Comparison of ENCODE assay signal across 8 cellular contexts in genomic region chr10:96588060-96588554, GRCh38. TPM values are rescaled to one million over a fixed set of nuclear protein-coding genes. Genes with fewer than 3 reads are reported as not detected.
DNase-seq lines count a peak whose midpoint lies in the region; ATAC-seq and TF ChIP-seq lines count a peak whose summit lies in the region.

No MANE protein-coding gene starts in this region.

- peak overlapping the region; percentile 19 to 94 for H3K9ac ChIP-seq in colonic mucosa (ENCODE audit: low read depth in 2 of 2, low read length in 2 of 2)

- H3K4me3 ChIP-seq in colonic mucosa (peak overlapping the region; percentile 90), ovary (peak overlapping the region; percentile 92)

- no peak for ATAC-seq in GM21529 (IDR thresholded peaks at IDR 0.05; ENCODE audit: unreplicated experiment)

- H3K4me1 ChIP-seq in colonic mucosa (peaks cover 4% of the 10 kb centered on the region), ovary (ENCODE audit: insufficient read depth) (peaks cover 4% of the 10 kb centered on the region)

- H3K27ac ChIP-seq in colonic mucosa (peak overlapping the region; percentile 97), ovary (peak overlapping the region; percentile 97 to 99)

- H3K27me3 ChIP-seq in colonic mucosa: no peaks in the 10 kb centered on the region
- H3K27me3 ChIP-seq in ovary: no peaks in the 10 kb centered on the region

- H3K9me3 ChIP-seq in colonic mucosa (no peaks in the 10 kb centered on the region), ovary (no peaks in the 10 kb centered on the region)

- 3 to 12% (median 4%) methylated on average over 4 of the region's 4 CpGs for WGBS in ovary, 3 donors

- DNase-seq in COLO668 (lab: John Stamatoyannopoulos, UW; ENCODE audit: unreplicated experiment): peak; percentile 9
- DNase-seq in HT-29 (ENCODE audit: low spot score): peak; percentile 45
- DNase-seq in colonic mucosa: no peak
- DNase-seq in ovary: no peak
- no peak for DNase-seq in midbrain (lab: John Stamatoyannopoulos, UW)
- DNase-seq in SKM-1 (lab: John Stamatoyannopoulos, UW; ENCODE audit: unreplicated experiment): no peak
- no peak for DNase-seq in activated naive CD4-positive, alpha-beta T cell treated with anti-CD3 and anti-CD28 coated beads, Interleukin-2, amount 50 U/mL, for 16 hours

- H3K36me3 ChIP-seq in colonic mucosa (no peaks in the 10 kb centered on the region), ovary (no peaks in the 10 kb centered on the region)

- TF ChIP-seq EP300 in ovary (IDR thresholded peaks at IDR 0.05): no peak

- no peak for TF ChIP-seq POLR2A in ovary (IDR thresholded peaks at IDR 0.05)

- no peak for TF ChIP-seq CTCF in colonic mucosa (IDR thresholded peaks at IDR 0.05)
- no peak for TF ChIP-seq CTCF in ovary (IDR thresholded peaks at IDR 0.05)

- intact Hi-C loops in colonic mucosa (cut with DNase I) (no loop called here), ovary (cut with DNase I) (no loop called here)

RNA-seq across cellular contexts. Expression of gene TM9SF3, which starts 1.3 kb away (rescaled TPM):
- 42.3 and 52.0 TPM in 2 replicates for total RNA-seq in HT-29 (2014; rRNA removed; shearing (Covaris generic))
- 100 to 1,000 TPM; 285 to 392 TPM for total RNA-seq in colonic mucosa
- 100 to 1,000 TPM in 4 of 7 donors, 10 to 100 TPM in 3; 80.2 to 157 (median 110) TPM for total RNA-seq in ovary
- 100 to 1,000 TPM in 1 of 2 donors, 10 to 100 TPM in 1; 51.7 to 101 TPM for polyA plus RNA-seq in ovary

Comparison
In these comparisons a context has a peak if more than half of its experiments do, and no peak if none do; other contexts are left out.
1. DNase-seq: peak in COLO668 (single experiment) and HT-29 (single experiment); none in colonic mucosa (single experiment), ovary (0 of 5), midbrain (single experiment), SKM-1 (single experiment) and activated naive CD4-positive, alpha-beta T cell treated with anti-CD3 and anti-CD28 coated beads, Interleukin-2, amount 50 U/mL, for 16 hours (single experiment).